In the genomic region with DNA sequence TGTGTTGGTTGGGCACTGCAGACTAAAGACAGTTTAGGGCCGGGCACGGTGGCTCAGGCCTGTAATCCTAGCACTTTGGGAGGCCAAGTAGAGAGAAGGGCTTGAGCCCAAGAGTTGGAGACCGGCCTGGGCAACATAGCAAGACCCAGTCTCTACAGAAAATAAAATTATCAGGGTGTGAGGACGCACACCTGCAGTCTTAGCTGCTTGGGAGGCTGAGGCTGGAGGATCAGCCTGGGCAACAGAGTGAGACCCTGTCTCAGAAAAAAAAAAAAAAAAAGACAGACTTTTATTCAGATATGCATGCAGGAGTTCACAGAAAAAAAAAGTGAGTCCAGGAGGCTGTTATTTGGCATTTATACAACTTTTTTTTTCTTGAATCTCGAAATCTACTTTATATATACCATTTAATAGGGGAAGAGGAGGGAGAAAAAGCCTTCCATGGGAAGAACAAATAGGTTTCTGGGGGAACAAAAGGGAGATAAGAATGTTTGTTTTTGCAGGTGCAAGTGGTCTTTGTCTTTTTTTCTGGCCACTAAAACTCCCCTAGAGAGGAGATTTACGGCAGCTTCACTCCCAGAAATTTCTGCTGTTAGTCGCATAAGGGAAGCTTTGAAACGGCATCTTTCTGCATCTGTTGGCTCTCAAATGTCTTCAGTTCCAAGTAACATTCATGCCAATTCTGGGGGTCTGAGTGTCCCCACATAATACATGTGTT, we compare ENCODE assay signal across 21 cellular contexts.
"Had no signal": no experiment of that assay in that cellular context is flagged by ENCODE, and none has a peak within 500 bp of the region (broad histone marks: within the 10 kb centered on the region; RNA-seq: fewer than 3 reads in every experiment).

No MANE protein-coding gene starts in this region.

- DNase-seq: effector CD4-positive, alpha-beta T cell; endodermal cell; foreskin melanocyte; heart left ventricle; immature natural killer cell; left ventricle myocardium superior; mesenchymal stem cell; midbrain; posterior cingulate gyrus; right cardiac atrium; stimulated activated CD4-positive, alpha-beta T cell treated with anti-CD3 and anti-CD28 coated beads, Interleukin-2, amount 100 ng/mL, for 48 hours; stimulated activated naive CD4-positive, alpha-beta T cell treated with Interleukin-2 at 50 U/mL for 16 hours; tibial artery; upper lobe of left lung had no signal

- H3K9me3 Mint-ChIP-seq: endodermal cell; immature natural killer cell; natural killer cell treated with Interleukin-12 subunit alpha and Interleukin-12 subunit beta and Interleukin-15 and Interleukin-18, amount 100 ng/mL, for 72 hours had no signal

- H3K27me3 ChIP-seq: heart left ventricle, suprapubic skin, tibial artery, upper lobe of left lung, vagina had no signal

- H3K4me3 Mint-ChIP-seq: endodermal cell; immature natural killer cell; natural killer cell treated with Interleukin-12 subunit alpha and Interleukin-12 subunit beta and Interleukin-15 and Interleukin-18, amount 100 ng/mL, for 72 hours had no signal

- H3K36me3 ChIP-seq: heart left ventricle, suprapubic skin, tibial artery, upper lobe of left lung, vagina had no signal

- H3K9me3 ChIP-seq: heart left ventricle, suprapubic skin, tibial artery, upper lobe of left lung, vagina had no signal

- H3K27ac ChIP-seq: coronary artery, heart left ventricle, suprapubic skin, tibial artery, upper lobe of left lung, vagina had no signal

- H3K27me3 Mint-ChIP-seq: natural killer cell treated with Interleukin-12 subunit alpha and Interleukin-12 subunit beta and Interleukin-15 and Interleukin-18, amount 100 ng/mL, for 72 hours had no signal

- FAIRE-seq: keratinocyte had no signal

- H3K4me3 ChIP-seq: coronary artery, heart left ventricle, lung, smooth muscle cell, suprapubic skin, tibial artery, upper lobe of left lung, vagina had no signal

- H3K4me2 ChIP-seq: smooth muscle cell had no signal

- H3K4me1 ChIP-seq: vagina had no signal

- H3K36me3 Mint-ChIP-seq: immature natural killer cell; natural killer cell treated with Interleukin-12 subunit alpha and Interleukin-12 subunit beta and Interleukin-15 and Interleukin-18, amount 100 ng/mL, for 72 hours had no signal

- ATAC-seq: heart left ventricle; left ventricle myocardium superior; natural killer cell treated with Interleukin-12 subunit alpha and Interleukin-12 subunit beta and Interleukin-15 and Interleukin-18, amount 100 ng/mL, for 72 hours; right cardiac atrium had no signal

- H3K27ac Mint-ChIP-seq: endodermal cell; immature natural killer cell; natural killer cell treated with Interleukin-12 subunit alpha and Interleukin-12 subunit beta and Interleukin-15 and Interleukin-18, amount 100 ng/mL, for 72 hours had no signal
